33 cellular contexts compared by ENCODE assay signal in genomic region chr2:230749111-230749510, GRCh38. TPM values are rescaled to one million over a fixed set of nuclear protein-coding genes. Genes with fewer than 3 reads are reported as not detected.
A peak's percentile ranks its signal among the peaks of the same experiment; 100 is the strongest.
DNase-seq lines count a peak whose midpoint lies in the region; ATAC-seq, FAIRE-seq and TF ChIP-seq lines count a peak whose summit lies in the region.
"Had no signal": no experiment of that assay in that cellular context is flagged by ENCODE, and none has a peak within 500 bp of the region (broad histone marks: within the 10 kb centered on the region; RNA-seq: fewer than 3 reads in every experiment).

No MANE protein-coding gene starts in this region.

- no peaks in the 10 kb centered on the region for H3K36me3 ChIP-seq in HAP-1 (replicated peaks)
- H3K36me3 ChIP-seq: gastrocnemius medialis had no signal

- TF ChIP-seq CTCF in AG10803 (conservative IDR thresholded peaks at IDR 0.05; ENCODE audit: low read length) (no peak), chondrocyte (IDR thresholded peaks at IDR 0.05) (no peak), fibroblast of the aortic adventitia (IDR thresholded peaks at IDR 0.05; ENCODE audit: insufficient read depth, low read length) (no peak), coronary artery (IDR thresholded peaks at IDR 0.05) (no peak)

- no peaks in the 10 kb centered on the region for H3K27me3 Mint-ChIP-seq in chondrocyte (ENCODE audit: low read depth)
- H3K27me3 Mint-ChIP-seq: activated naive CD8-positive, alpha-beta T cell treated with anti-CD3 and anti-CD28 coated beads, Interleukin-2, amount 50 U/mL, for 24 hours; brain; CD4-positive, CD25-positive, alpha-beta regulatory T cell had no signal

- peak overlapping the region; percentile 65 for H3K27ac Mint-ChIP-seq in chondrocyte (ENCODE audit: unreplicated experiment)
- H3K27ac Mint-ChIP-seq: activated naive CD8-positive, alpha-beta T cell treated with anti-CD3 and anti-CD28 coated beads, Interleukin-2, amount 50 U/mL, for 24 hours; brain; T-helper 1 cell treated with Interleukin-12 subunit alpha and Interleukin-12 subunit beta and Interleukin-4 antibody, amounts not matched to agents 30 μg/mL and 1 μg/mL, for 36 hours had no signal

- H3K4me3 ChIP-seq in AG10803 (ENCODE audit: low read length), result no peak overlapping the region
- no peak overlapping the region for H3K4me3 ChIP-seq in fibroblast of the aortic adventitia (ENCODE audit: low read depth, low read length)
- no peak overlapping the region for H3K4me3 ChIP-seq in HAP-1
- no peak overlapping the region for H3K4me3 ChIP-seq in coronary artery
- H3K4me3 ChIP-seq: gastrocnemius medialis, PC-9, upper lobe of right lung had no signal

- in situ Hi-C loops in HAP-1 (cut with MboI; ENCODE audit: low sequenced_read_pairs), result no loop called here

- peak; percentile 36 for FAIRE-seq in RCC 7860 (lab: Jason Lieb, UNC)
- FAIRE-seq: GM18507, TTC549 had no signal

- H3K4me3 Mint-ChIP-seq in chondrocyte (ENCODE audit: unreplicated experiment), result no peak overlapping the region
- H3K4me3 Mint-ChIP-seq: activated naive CD8-positive, alpha-beta T cell treated with anti-CD3 and anti-CD28 coated beads, Interleukin-2, amount 50 U/mL, for 24 hours; activated T-cell treated with anti-CD3 and anti-CD28 coated beads, Interleukin-2, amount 50 U/mL, for 4 hours; brain; CD4-positive, CD25-positive, alpha-beta regulatory T cell; T-helper 1 cell treated with Interleukin-12 subunit alpha and Interleukin-12 subunit beta and Interleukin-4 antibody, amounts not matched to agents 30 μg/mL and 1 μg/mL, for 36 hours had no signal

- H3K36me3 Mint-ChIP-seq in chondrocyte (ENCODE audit: low read depth), result peaks cover 2% of the 10 kb centered on the region

- no peaks in the 10 kb centered on the region for H3K9me3 ChIP-seq in HAP-1
- H3K9me3 ChIP-seq: gastrocnemius medialis, upper lobe of right lung had no signal

- H3K9me3 Mint-ChIP-seq in chondrocyte (ENCODE audit: low read depth), result no peaks in the 10 kb centered on the region
- H3K9me3 Mint-ChIP-seq: activated naive CD8-positive, alpha-beta T cell treated with anti-CD3 and anti-CD28 coated beads, Interleukin-2, amount 50 U/mL, for 24 hours; activated T-cell treated with anti-CD3 and anti-CD28 coated beads, Interleukin-2, amount 50 U/mL, for 4 hours; CD4-positive, CD25-positive, alpha-beta regulatory T cell; T-helper 1 cell treated with Interleukin-12 subunit alpha and Interleukin-12 subunit beta and Interleukin-4 antibody, amounts not matched to agents 30 μg/mL and 1 μg/mL, for 36 hours had no signal

- H3K27me3 ChIP-seq in HAP-1 (ENCODE audit: low read depth), result no peaks in the 10 kb centered on the region
- H3K27me3 ChIP-seq: gastrocnemius medialis, upper lobe of right lung had no signal

- no peak for ATAC-seq in GM18867 (IDR thresholded peaks at IDR 0.05; ENCODE audit: unreplicated experiment)
- ATAC-seq: activated naive CD8-positive, alpha-beta T cell treated with anti-CD3 and anti-CD28 coated beads, Interleukin-2, amount 50 U/mL, for 24 hours; activated T-cell treated with anti-CD3 and anti-CD28 coated beads, Interleukin-2, amount 50 U/mL, for 4 hours; gastrocnemius medialis; left cardiac atrium; SK-N-SH treated with all-trans-retinoic acid at 6 μM for 48 hours; upper lobe of right lung had no signal

- DNase-seq in AG10803 (ENCODE audit: low read depth), result peak; percentile 53
- DNase-seq in RCC 7860 (ENCODE audit: low spot score), result no peak
- no peak for DNase-seq in chondrocyte (ENCODE audit: low spot score)
- DNase-seq in fibroblast of the aortic adventitia (ENCODE audit: low read depth), result peak; percentile 46
- DNase-seq in 8988T, result no peak
- no peak for DNase-seq in HAP-1 (ENCODE audit: low spot score in 2 of 2)
- DNase-seq in coronary artery (ENCODE audit: low spot score), result no peak
- DNase-seq: activated CD4-positive, CD25-positive, alpha-beta regulatory T cell; activated naive CD8-positive, alpha-beta T cell treated with anti-CD3 and anti-CD28 coated beads, Interleukin-2, amount 50 U/mL, for 24 hours; activated T-cell treated with anti-CD3 and anti-CD28 coated beads, Interleukin-2, amount 50 U/mL, for 4 hours; AML-193; Calu3; CD4-positive, CD25-positive, alpha-beta regulatory T cell; DMS79 treated with DMSO at 0.1 percent for 48 hours; effector memory CD4-positive, alpha-beta T cell; gastrocnemius medialis; Karpas-422; left cardiac atrium; mammary epithelial cell; NCI-H1436; NCI-H2081 treated with DMSO at 0.1 percent for 48 hours; NCI-H2227 treated with DMSO at 0.1 percent for 48 hours; NCI-H526 treated with DMSO at 0.1 percent for 48 hours; PC-9; Right ventricle myocardium superior; stimulated activated naive CD4-positive, alpha-beta T cell; upper lobe of right lung had no signal

- peaks cover 7% of the 10 kb centered on the region for H3K4me1 ChIP-seq in HAP-1
- H3K4me1 ChIP-seq: upper lobe of right lung had no signal

- peaks cover 16% of the 10 kb centered on the region for H3K4me1 Mint-ChIP-seq in chondrocyte (ENCODE audit: low read depth)
- H3K4me1 Mint-ChIP-seq: brain had no signal

- H3K27ac ChIP-seq in coronary artery, result no peak overlapping the region
- H3K27ac ChIP-seq: gastrocnemius medialis, PC-9, upper lobe of right lung had no signal

RNA-seq across cellular contexts. Expression of gene CAB39, which starts 36.5 kb away (rescaled TPM):
- total RNA-seq in chondrocyte, result 30.9 to 34.7 TPM (median 33.4 TPM) in 3 replicates
- total RNA-seq in fibroblast of the aortic adventitia (ENCODE audit: low replicate concordance), result 61.3 and 68.5 TPM in 2 replicates

Comparison
In these comparisons a context has a peak if more than half of its experiments do, and no peak if none do; other contexts are left out.
1. DNase-seq: peak in AG10803 (single experiment) and fibroblast of the aortic adventitia (single experiment); none in RCC 7860 (single experiment), chondrocyte (single experiment), 8988T (single experiment), HAP-1 (0 of 2) and coronary artery (single experiment).